ENCODE assay signal across 1 cellular context in genomic region chr3:139521144-139521543, GRCh38.
TF ChIP-seq lines count a peak whose summit lies in the region.

No MANE protein-coding gene starts in this region.

TF ChIP-seq in HepG2, 621 proteins besides CTCF, POLR2A, EP300 and RAD21:
- peak; percentile 30; the same call in 1 of the 2 replicates for TF ChIP-seq ATF7 (IDR thresholded peaks at IDR 0.05)
- no peak for TF ChIP-seq ATF7 (CRISPR knock-in tag; IDR thresholded peaks at IDR 0.05)
- TF ChIP-seq ZNF136 (CRISPR knock-in tag; IDR thresholded peaks at IDR 0.05; ENCODE audit: low read depth) = no peak
- no peak for TF ChIP-seq ZNF7 (CRISPR knock-in tag; IDR thresholded peaks at IDR 0.05)
